In the genomic region with DNA sequence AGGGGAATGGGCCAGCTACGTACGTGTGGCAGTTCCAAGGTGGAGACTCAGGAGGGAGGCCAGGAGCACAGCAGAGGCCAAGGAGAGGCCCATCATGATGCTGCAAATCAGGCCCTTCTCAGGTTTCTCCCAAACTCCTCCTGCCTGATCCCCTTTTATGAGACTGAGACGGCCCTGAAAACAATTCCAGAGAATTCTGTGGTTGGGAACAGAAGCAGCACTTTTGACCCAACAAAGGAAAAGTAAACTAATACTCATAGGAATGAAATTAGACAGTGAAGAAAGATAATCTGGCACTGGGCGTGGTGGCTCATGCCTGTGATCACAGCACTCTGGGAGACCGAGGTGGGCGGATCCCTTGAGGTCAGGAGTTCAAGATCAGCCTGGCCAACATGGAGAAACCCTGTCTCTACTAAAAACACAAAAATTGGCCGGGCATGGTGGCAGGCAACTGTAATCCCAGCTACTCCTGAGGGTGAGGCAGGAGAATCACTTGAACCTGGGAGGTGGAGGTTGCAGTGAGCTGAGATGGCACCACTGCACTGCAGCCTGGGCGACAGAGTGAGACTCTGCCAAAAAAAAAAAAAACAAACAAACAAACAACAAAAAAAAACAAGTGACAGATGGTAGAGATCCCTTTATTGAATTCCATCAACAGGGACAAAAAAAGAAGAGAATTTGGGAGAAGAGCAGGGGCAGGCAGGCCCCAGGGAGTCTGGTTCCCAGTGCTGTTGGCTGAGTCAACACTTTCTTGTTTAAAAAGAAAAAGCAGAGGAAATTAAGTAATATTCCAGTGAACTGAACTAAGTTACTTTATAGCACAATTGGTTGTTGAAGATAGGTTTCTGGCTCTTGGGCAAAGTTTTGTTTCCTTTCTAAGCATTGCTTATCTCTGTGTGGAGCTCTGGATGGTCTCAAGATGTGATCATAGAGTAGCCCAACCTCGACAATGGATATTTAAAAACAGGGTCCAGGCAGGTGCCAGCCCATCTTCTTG, we compare ENCODE assay signal across 11 cellular contexts. TPM values are rescaled to one million over a fixed set of nuclear protein-coding genes. Genes with fewer than 3 reads are reported as not detected.
DNase-seq lines count a peak whose midpoint lies in the region; ATAC-seq and TF ChIP-seq lines count a peak whose summit lies in the region.
"Had no signal": no experiment of that assay in that cellular context is flagged by ENCODE, and none has a peak within 500 bp of the region (broad histone marks: within the 10 kb centered on the region; RNA-seq: fewer than 3 reads in every experiment).

A gene with protein sequence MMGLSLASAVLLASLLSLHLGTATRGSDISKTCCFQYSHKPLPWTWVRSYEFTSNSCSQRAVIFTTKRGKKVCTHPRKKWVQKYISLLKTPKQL (minus strand): TSS at position 131 of the 997 bp plus-strand sequence. CDS start 35 bp downstream, at position 96.

- H3K9me3 ChIP-seq in mammary epithelial cell (replicated peaks; ENCODE audit: insufficient read depth, low read length) (no peaks in the 10 kb centered on the region), right lobe of liver (no peaks in the 10 kb centered on the region), vagina (no peaks in the 10 kb centered on the region)

- no peak within 1 kb of the TSS for H3K4me3 ChIP-seq in mammary epithelial cell (replicated peaks in 1 of 3; ENCODE audit: insufficient read depth in 1 of 3, low read depth in 2 of 3, low read length in 3 of 3)
- H3K4me3 ChIP-seq in right lobe of liver = no peak within 1 kb of the TSS
- H3K4me3 ChIP-seq in vagina = no peak within 1 kb of the TSS

- H3K36me3 Mint-ChIP-seq in activated CD8-positive, alpha-beta T cell treated with anti-CD3 and anti-CD28 coated beads for 36 hours (ENCODE audit: low read depth) = no peaks in the 10 kb centered on the region
- H3K36me3 Mint-ChIP-seq in activated CD8-positive, alpha-beta T cell treated with anti-CD3 and anti-CD28 coated beads, Interleukin-2, amount 10 ng/mL, durations not matched to agents 7 days and 5 days (ENCODE audit: low read depth) = no peaks in the 10 kb centered on the region

- peak; percentile 15 for DNase-seq in activated CD8-positive, alpha-beta T cell treated with anti-CD3 and anti-CD28 coated beads for 36 hours
- DNase-seq in activated CD8-positive, alpha-beta T cell treated with anti-CD3 and anti-CD28 coated beads, Interleukin-2, amount 10 ng/mL, durations not matched to agents 7 days and 5 days = no peak
- DNase-seq in mammary epithelial cell (peak; percentile 36), right lobe of liver (no peak), vagina (ENCODE audit: extremely low spot score in 2 of 2) (no peak), foreskin keratinocyte (no peak), HT-29 (ENCODE audit: low spot score) (no peak)
- DNase-seq: activated CD4-positive, alpha-beta T cell treated with anti-CD3 and anti-CD28 coated beads, Interleukin-2, amount 10 ng/mL, durations not matched to agents 7 days and 5 days; C1 segment of cervical spinal cord; NCI-H69 had no signal

- H3K9ac ChIP-seq in mammary epithelial cell (ENCODE audit: insufficient read depth, low read length) = no peak within 1 kb of the TSS

- H3K79me2 ChIP-seq in mammary epithelial cell (ENCODE audit: insufficient read depth, low read length) = no peaks in the 10 kb centered on the region

- in situ Hi-C loops in mammary epithelial cell (cut with MboI; ENCODE audit: low sequenced_read_pairs in 2 of 2) = no loop called here

- no peaks in the 10 kb centered on the region for H3K27me3 ChIP-seq in mammary epithelial cell (ENCODE audit: insufficient read depth, low read length)
- H3K27me3 ChIP-seq in right lobe of liver = no peaks in the 10 kb centered on the region
- H3K27me3 ChIP-seq in vagina = no peaks in the 10 kb centered on the region
- H3K27me3 ChIP-seq in foreskin keratinocyte = no peaks in the 10 kb centered on the region

- no peaks in the 10 kb centered on the region for H4K20me1 ChIP-seq in mammary epithelial cell (ENCODE audit: insufficient read depth, low read length)

- CTCF ChIA-PET in activated CD8-positive, alpha-beta T cell treated with anti-CD3 and anti-CD28 coated beads for 36 hours (lab: Charles Lee) = interaction anchor here (1.5 to 1.9 kb wide), 2 partner anchors 10 to 16 kb away, joined by 4 to 15 read pairs; no protein-coding TSS in a partner anchor
- CTCF ChIA-PET in activated CD8-positive, alpha-beta T cell treated with anti-CD3 and anti-CD28 coated beads, Interleukin-2, amount 10 ng/mL, durations not matched to agents 7 days and 5 days (lab: Charles Lee) = no interaction called here
- CTCF ChIA-PET in mammary epithelial cell (lab: Charles Lee; ENCODE audit: low non-redundant PET) = no interaction called here

- dilution Hi-C loops in mammary epithelial cell (cut with HindIII; ENCODE audit: low sequenced_read_pairs) = no loop called here

- H3K4me1 ChIP-seq in mammary epithelial cell (ENCODE audit: insufficient read depth, low read length) (peaks cover 4% of the 10 kb centered on the region), right lobe of liver (no peaks in the 10 kb centered on the region), vagina (peaks cover 27% of the 10 kb centered on the region), foreskin keratinocyte (no peaks in the 10 kb centered on the region)

- peaks cover 19% of the 10 kb centered on the region for H3K4me1 Mint-ChIP-seq in activated CD8-positive, alpha-beta T cell treated with anti-CD3 and anti-CD28 coated beads for 36 hours (ENCODE audit: low read depth)
- peaks cover 19% of the 10 kb centered on the region for H3K4me1 Mint-ChIP-seq in activated CD8-positive, alpha-beta T cell treated with anti-CD3 and anti-CD28 coated beads, Interleukin-2, amount 10 ng/mL, durations not matched to agents 7 days and 5 days (ENCODE audit: low read depth)

- H2AFZ ChIP-seq in mammary epithelial cell (ENCODE audit: low read depth, low read length) = no peak within 1 kb of the TSS

- WGBS in mammary epithelial cell (ENCODE audit: low coverage, missing lambda C conversion rate) = 65% methylated on average over 8 of the region's 9 CpGs
- WGBS in right lobe of liver (ENCODE audit: insufficient coverage, low coverage, low lambda C conversion rate, missing lambda C conversion rate) = 50% methylated on average over 9 of the region's 9 CpGs

- no TSS peak for BruUV-seq in mammary epithelial cell (replicated peaks; lab: Mats Ljungman, UMichigan)

- TF ChIP-seq POLR2A in right lobe of liver (IDR thresholded peaks at IDR 0.05) (no peak), vagina (IDR thresholded peaks at IDR 0.05) (no peak)

- TF ChIP-seq CTCF in activated CD8-positive, alpha-beta T cell treated with anti-CD3 and anti-CD28 coated beads for 36 hours (IDR thresholded peaks at IDR 0.05) = no peak
- TF ChIP-seq CTCF in mammary epithelial cell (conservative IDR thresholded peaks at IDR 0.05 in 1 of 2, IDR thresholded peaks at IDR 0.05 in 1 of 2; ENCODE audit: extremely low read depth in 1 of 2, insufficient read depth in 1 of 2, low read depth in 1 of 2, low read length in 2 of 2) = no peak
- no peak for TF ChIP-seq CTCF in right lobe of liver (IDR thresholded peaks at IDR 0.05)
- TF ChIP-seq CTCF in vagina (IDR thresholded peaks at IDR 0.05) = no peak
- no peak for TF ChIP-seq CTCF in foreskin keratinocyte (conservative IDR thresholded peaks at IDR 0.05)

- H3K9me3 Mint-ChIP-seq in activated CD8-positive, alpha-beta T cell treated with anti-CD3 and anti-CD28 coated beads for 36 hours = no peaks in the 10 kb centered on the region
- H3K9me3 Mint-ChIP-seq in activated CD8-positive, alpha-beta T cell treated with anti-CD3 and anti-CD28 coated beads, Interleukin-2, amount 10 ng/mL, durations not matched to agents 7 days and 5 days (ENCODE audit: insufficient read depth) = no peaks in the 10 kb centered on the region
- H3K9me3 Mint-ChIP-seq: activated CD4-positive, alpha-beta T cell treated with anti-CD3 and anti-CD28 coated beads, Interleukin-2, amount 10 ng/mL, durations not matched to agents 7 days and 5 days had no signal

- POLR2A ChIA-PET in activated CD8-positive, alpha-beta T cell treated with anti-CD3 and anti-CD28 coated beads for 36 hours (lab: Charles Lee) = no interaction called here
- POLR2A ChIA-PET in activated CD8-positive, alpha-beta T cell treated with anti-CD3 and anti-CD28 coated beads, Interleukin-2, amount 10 ng/mL, durations not matched to agents 7 days and 5 days (lab: Charles Lee) = no interaction called here

- intact Hi-C loops in activated CD8-positive, alpha-beta T cell treated with anti-CD3 and anti-CD28 coated beads for 36 hours (cut with micrococcal nuclease) = loop anchor here (10.0 kb wide), 1 partner anchor 232 kb away; no protein-coding TSS in a partner anchor
- intact Hi-C loops in mammary epithelial cell (cut with micrococcal nuclease) = loop anchor here (10.0 kb wide), 1 partner anchor 252 kb away; no protein-coding TSS in a partner anchor
- intact Hi-C loops in right lobe of liver (cut with DNase I) = no loop called here
- intact Hi-C loops in vagina (cut with DNase I) = no loop called here

- no peak for ATAC-seq in activated CD8-positive, alpha-beta T cell treated with anti-CD3 and anti-CD28 coated beads for 36 hours
- ATAC-seq in activated CD8-positive, alpha-beta T cell treated with anti-CD3 and anti-CD28 coated beads, Interleukin-2, amount 10 ng/mL, durations not matched to agents 7 days and 5 days = no peak
- ATAC-seq in right lobe of liver (peak in 3 of 4 donors; percentile 23 to 52 (median 38)), foreskin keratinocyte (no peak), HG03442 (IDR thresholded peaks at IDR 0.05; ENCODE audit: unreplicated experiment) (no peak)

- H3K36me3 ChIP-seq in mammary epithelial cell (ENCODE audit: insufficient read depth, low read length) = no peaks in the 10 kb centered on the region
- no peaks in the 10 kb centered on the region for H3K36me3 ChIP-seq in right lobe of liver
- H3K36me3 ChIP-seq in vagina = no peaks in the 10 kb centered on the region

- H3K27ac ChIP-seq in mammary epithelial cell (ENCODE audit: insufficient read depth, low read depth, low read length) (no peak within 1 kb of the TSS), right lobe of liver (no peak within 1 kb of the TSS), vagina (peak within 1 kb of the TSS; percentile 68), foreskin keratinocyte (no peak within 1 kb of the TSS)

- H3K27me3 Mint-ChIP-seq in activated CD8-positive, alpha-beta T cell treated with anti-CD3 and anti-CD28 coated beads for 36 hours = no peaks in the 10 kb centered on the region
- no peaks in the 10 kb centered on the region for H3K27me3 Mint-ChIP-seq in activated CD8-positive, alpha-beta T cell treated with anti-CD3 and anti-CD28 coated beads, Interleukin-2, amount 10 ng/mL, durations not matched to agents 7 days and 5 days (ENCODE audit: low read depth)
- H3K27me3 Mint-ChIP-seq: activated CD4-positive, alpha-beta T cell treated with anti-CD3 and anti-CD28 coated beads, Interleukin-2, amount 10 ng/mL, durations not matched to agents 7 days and 5 days had no signal

- no peak within 1 kb of the TSS for H3K4me3 Mint-ChIP-seq in activated CD8-positive, alpha-beta T cell treated with anti-CD3 and anti-CD28 coated beads for 36 hours
- H3K4me3 Mint-ChIP-seq in activated CD8-positive, alpha-beta T cell treated with anti-CD3 and anti-CD28 coated beads, Interleukin-2, amount 10 ng/mL, durations not matched to agents 7 days and 5 days = no peak within 1 kb of the TSS
- H3K4me3 Mint-ChIP-seq: activated CD4-positive, alpha-beta T cell treated with anti-CD3 and anti-CD28 coated beads, Interleukin-2, amount 10 ng/mL, durations not matched to agents 7 days and 5 days had no signal

- H3K27ac Mint-ChIP-seq in activated CD8-positive, alpha-beta T cell treated with anti-CD3 and anti-CD28 coated beads for 36 hours = no peak within 1 kb of the TSS
- no peak within 1 kb of the TSS for H3K27ac Mint-ChIP-seq in activated CD8-positive, alpha-beta T cell treated with anti-CD3 and anti-CD28 coated beads, Interleukin-2, amount 10 ng/mL, durations not matched to agents 7 days and 5 days
- H3K27ac Mint-ChIP-seq: activated CD4-positive, alpha-beta T cell treated with anti-CD3 and anti-CD28 coated beads, Interleukin-2, amount 10 ng/mL, durations not matched to agents 7 days and 5 days had no signal

- no peak within 1 kb of the TSS for H3K4me2 ChIP-seq in mammary epithelial cell (ENCODE audit: insufficient read depth, low read depth, low read length)

RNA-seq across cellular contexts. Expression of the gene that starts here (rescaled TPM):
- total RNA-seq in activated CD8-positive, alpha-beta T cell treated with anti-CD3 and anti-CD28 coated beads for 36 hours = not detected
- not detected for total RNA-seq in activated CD8-positive, alpha-beta T cell treated with anti-CD3 and anti-CD28 coated beads, Interleukin-2, amount 10 ng/mL, durations not matched to agents 7 days and 5 days
- total RNA-seq in mammary epithelial cell (not detected), right lobe of liver (not detected), vagina (not detected), foreskin keratinocyte (not detected in 2 replicates)
- polyA plus RNA-seq in mammary epithelial cell (not detected), foreskin keratinocyte (not detected in 2 replicates)
- not detected for polyA minus RNA-seq in mammary epithelial cell
- not detected in 2 replicates for total RNA-seq in HT-29 (2014; rRNA removed; shearing (Covaris generic))
- total RNA-seq: activated CD4-positive, alpha-beta T cell treated with anti-CD3 and anti-CD28 coated beads, Interleukin-2, amount 10 ng/mL, durations not matched to agents 7 days and 5 days had no signal

Comparison
In these comparisons a context has a peak if more than half of its experiments do, and no peak if none do; other contexts are left out.
1. Peak in DNase-seq in activated CD8-positive, alpha-beta T cell treated with anti-CD3 and anti-CD28 coated beads for 36 hours; RNA of the gene not detected or under 1 TPM.
2. Peak in DNase-seq in mammary epithelial cell; RNA of the gene not detected or under 1 TPM.
3. Peak in ATAC-seq in right lobe of liver; RNA of the gene not detected or under 1 TPM.
4. intact Hi-C loops: an anchor here in activated CD8-positive, alpha-beta T cell treated with anti-CD3 and anti-CD28 coated beads for 36 hours (10.0 kb wide) and mammary epithelial cell (10.0 kb wide); none called in right lobe of liver and vagina.